ENCODE assay signal across 1 cellular context in the genomic region with DNA sequence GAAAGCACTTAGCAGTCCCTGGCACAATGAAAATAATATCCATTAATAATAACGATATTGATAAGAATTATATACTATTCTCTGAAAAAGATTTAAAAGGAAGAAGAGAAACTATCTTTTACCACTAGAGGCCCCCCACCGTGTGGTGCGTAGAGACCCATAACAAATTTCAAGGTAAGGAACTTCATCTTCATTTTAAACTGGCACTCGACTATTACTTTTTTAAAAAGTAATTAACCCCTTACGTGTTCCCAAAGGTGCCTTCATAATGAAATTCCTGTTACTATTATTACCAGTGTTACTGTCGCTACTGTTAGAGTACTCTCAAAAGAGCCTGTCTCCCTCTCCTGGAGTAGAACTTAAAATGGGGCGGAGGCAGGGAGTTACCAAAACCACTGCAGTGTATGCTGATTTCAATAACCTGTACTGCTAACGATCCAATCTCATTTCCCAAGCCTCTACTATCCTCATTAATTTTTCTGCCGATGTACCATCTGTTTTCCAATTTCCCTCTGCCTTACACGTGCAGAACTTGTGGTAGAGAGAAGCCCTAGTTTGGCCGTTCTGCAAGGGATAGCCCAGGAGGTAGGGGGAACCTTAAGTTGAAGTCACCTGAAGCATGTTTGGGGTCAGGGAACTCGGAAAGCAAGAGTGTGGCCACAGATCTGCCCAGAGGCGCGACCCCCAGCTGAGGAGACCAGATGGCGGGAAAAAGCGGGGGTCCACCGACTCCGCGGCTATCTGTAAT.
TF ChIP-seq lines count a peak whose summit lies in the region.

No MANE protein-coding gene starts in this region.

TF ChIP-seq in K562, 482 proteins besides CTCF, POLR2A, EP300 and RAD21 (continued from another document):
- TF ChIP-seq, protein P1, sequence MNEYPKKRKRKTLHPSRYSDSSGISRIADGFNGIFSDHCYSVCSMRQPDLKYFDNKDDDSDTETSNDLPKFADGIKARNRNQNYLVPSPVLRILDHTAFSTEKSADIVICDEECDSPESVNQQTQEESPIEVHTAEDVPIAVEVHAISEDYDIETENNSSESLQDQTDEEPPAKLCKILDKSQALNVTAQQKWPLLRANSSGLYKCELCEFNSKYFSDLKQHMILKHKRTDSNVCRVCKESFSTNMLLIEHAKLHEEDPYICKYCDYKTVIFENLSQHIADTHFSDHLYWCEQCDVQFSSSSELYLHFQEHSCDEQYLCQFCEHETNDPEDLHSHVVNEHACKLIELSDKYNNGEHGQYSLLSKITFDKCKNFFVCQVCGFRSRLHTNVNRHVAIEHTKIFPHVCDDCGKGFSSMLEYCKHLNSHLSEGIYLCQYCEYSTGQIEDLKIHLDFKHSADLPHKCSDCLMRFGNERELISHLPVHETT (CRISPR knock-in tag; conservative IDR thresholded peaks at IDR 0.05 in 1 of 2, IDR thresholded peaks at IDR 0.05 in 1 of 2), result 0 out of 4 replicates have a peak, but pooled peaks of 1 of the 2 experiments have one; percentile 29
- TF ChIP-seq SREBF2 (CRISPR knock-in tag; IDR thresholded peaks at IDR 0.05) (no peak), GTF2B (IDR thresholded peaks at IDR 0.05; ENCODE audit: extremely low read depth, insufficient read length) (peak; percentile 24), TFAM (CRISPR knock-in tag; conservative IDR thresholded peaks at IDR 0.05) (no peak), RBM15 (IDR thresholded peaks at IDR 0.05; ENCODE audit: insufficient read depth, low read length) (no peak), JUN (IDR thresholded peaks at IDR 0.05; ENCODE audit: borderline replicate concordance, low read depth, low read length) (no peak), JUN (CRISPR knock-in tag; IDR thresholded peaks at IDR 0.05; ENCODE audit: borderline replicate concordance) (0 out of 2 replicates have a peak, but pooled peaks have one; percentile 9), FOSL1 (tag; conservative IDR thresholded peaks at IDR 0.05) (0 out of 2 replicates have a peak, but pooled peaks have one; percentile 25), CHD1 (IDR thresholded peaks at IDR 0.05; ENCODE audit: low read length) (peak; percentile 36), GTF2E2 (tag; IDR thresholded peaks at IDR 0.05) (no peak), PHF20 (IDR thresholded peaks at IDR 0.05; ENCODE audit: partially characterized antibody) (peak; percentile 18), E2F8 (IDR thresholded peaks at IDR 0.05; ENCODE audit: low read depth, partially characterized antibody) (peak; percentile 45), SMC3 (conservative IDR thresholded peaks at IDR 0.05; ENCODE audit: insufficient read depth, low read depth, low read length) (0 out of 2 replicates have a peak, but pooled peaks have one; percentile 9), FIP1L1 (IDR thresholded peaks at IDR 0.05; ENCODE audit: low read depth, low read length, poor library complexity, severe bottlenecking) (no peak), ZNF511 (CRISPR knock-in tag; IDR thresholded peaks at IDR 0.05) (0 out of 2 replicates have a peak, but pooled peaks have one; percentile 15), DACH1 (IDR thresholded peaks at IDR 0.05; ENCODE audit: partially characterized antibody) (peak; percentile 13), HDAC2 (IDR thresholded peaks at IDR 0.05) (no peak), SRSF1 (IDR thresholded peaks at IDR 0.05; ENCODE audit: low read depth, low read length) (no peak), RB1 (IDR thresholded peaks at IDR 0.05; ENCODE audit: low read depth) (0 out of 2 replicates have a peak, but pooled peaks have one; percentile 35), TBP (optimal IDR thresholded peaks at IDR 0.05; ENCODE audit: low read depth, low read length) (peak; percentile 51), ATF4 (CRISPR knock-in tag; IDR thresholded peaks at IDR 0.05) (no peak)
- TF ChIP-seq, protein P2, sequence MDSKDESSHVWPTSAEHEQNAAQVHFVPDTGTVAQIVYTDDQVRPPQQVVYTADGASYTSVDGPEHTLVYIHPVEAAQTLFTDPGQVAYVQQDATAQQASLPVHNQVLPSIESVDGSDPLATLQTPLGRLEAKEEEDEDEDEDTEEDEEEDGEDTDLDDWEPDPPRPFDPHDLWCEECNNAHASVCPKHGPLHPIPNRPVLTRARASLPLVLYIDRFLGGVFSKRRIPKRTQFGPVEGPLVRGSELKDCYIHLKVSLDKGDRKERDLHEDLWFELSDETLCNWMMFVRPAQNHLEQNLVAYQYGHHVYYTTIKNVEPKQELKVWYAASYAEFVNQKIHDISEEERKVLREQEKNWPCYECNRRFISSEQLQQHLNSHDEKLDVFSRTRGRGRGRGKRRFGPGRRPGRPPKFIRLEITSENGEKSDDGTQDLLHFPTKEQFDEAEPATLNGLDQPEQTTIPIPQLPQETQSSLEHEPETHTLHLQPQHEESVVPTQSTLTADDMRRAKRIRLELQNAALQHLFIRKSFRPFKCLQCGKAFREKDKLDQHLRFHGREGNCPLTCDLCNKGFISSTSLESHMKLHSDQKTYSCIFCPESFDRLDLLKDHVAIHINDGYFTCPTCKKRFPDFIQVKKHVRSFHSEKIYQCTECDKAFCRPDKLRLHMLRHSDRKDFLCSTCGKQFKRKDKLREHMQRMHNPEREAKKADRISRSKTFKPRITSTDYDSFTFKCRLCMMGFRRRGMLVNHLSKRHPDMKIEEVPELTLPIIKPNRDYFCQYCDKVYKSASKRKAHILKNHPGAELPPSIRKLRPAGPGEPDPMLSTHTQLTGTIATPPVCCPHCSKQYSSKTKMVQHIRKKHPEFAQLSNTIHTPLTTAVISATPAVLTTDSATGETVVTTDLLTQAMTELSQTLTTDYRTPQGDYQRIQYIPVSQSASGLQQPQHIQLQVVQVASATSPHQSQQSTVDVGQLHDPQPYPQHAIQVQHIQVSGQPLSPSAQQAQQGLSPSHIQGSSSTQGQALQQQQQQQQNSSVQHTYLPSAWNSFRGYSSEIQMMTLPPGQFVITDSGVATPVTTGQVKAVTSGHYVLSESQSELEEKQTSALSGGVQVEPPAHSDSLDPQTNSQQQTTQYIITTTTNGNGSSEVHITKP (IDR thresholded peaks at IDR 0.05; ENCODE audit: partially characterized antibody), result peak; percentile 70
